1 cellular context compared by ENCODE assay signal in the genomic region with DNA sequence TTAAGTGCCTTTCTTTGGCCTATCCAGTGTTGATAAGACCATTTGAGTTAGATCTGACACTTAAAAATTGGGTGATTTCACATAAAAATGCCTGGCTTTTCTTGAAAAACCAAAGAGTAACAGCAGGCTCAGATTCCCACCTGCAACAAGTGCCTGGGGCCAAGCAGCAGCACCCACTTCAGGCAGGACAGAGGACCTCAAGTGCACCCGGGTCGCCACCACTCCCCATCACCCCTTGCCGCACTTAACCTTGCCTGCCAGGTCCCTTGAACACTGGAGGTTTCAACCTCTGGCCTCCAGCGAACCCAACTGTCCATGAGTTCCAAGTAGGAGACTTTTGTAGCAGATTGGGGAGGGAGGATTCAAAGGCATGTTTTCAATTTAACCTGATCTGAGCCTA.
TF ChIP-seq lines count a peak whose summit lies in the region.

No MANE protein-coding gene starts in this region.

TF ChIP-seq in GM23338, 12 proteins besides CTCF, POLR2A, EP300 and RAD21 (continued from another document):
- TF ChIP-seq, protein P1, sequence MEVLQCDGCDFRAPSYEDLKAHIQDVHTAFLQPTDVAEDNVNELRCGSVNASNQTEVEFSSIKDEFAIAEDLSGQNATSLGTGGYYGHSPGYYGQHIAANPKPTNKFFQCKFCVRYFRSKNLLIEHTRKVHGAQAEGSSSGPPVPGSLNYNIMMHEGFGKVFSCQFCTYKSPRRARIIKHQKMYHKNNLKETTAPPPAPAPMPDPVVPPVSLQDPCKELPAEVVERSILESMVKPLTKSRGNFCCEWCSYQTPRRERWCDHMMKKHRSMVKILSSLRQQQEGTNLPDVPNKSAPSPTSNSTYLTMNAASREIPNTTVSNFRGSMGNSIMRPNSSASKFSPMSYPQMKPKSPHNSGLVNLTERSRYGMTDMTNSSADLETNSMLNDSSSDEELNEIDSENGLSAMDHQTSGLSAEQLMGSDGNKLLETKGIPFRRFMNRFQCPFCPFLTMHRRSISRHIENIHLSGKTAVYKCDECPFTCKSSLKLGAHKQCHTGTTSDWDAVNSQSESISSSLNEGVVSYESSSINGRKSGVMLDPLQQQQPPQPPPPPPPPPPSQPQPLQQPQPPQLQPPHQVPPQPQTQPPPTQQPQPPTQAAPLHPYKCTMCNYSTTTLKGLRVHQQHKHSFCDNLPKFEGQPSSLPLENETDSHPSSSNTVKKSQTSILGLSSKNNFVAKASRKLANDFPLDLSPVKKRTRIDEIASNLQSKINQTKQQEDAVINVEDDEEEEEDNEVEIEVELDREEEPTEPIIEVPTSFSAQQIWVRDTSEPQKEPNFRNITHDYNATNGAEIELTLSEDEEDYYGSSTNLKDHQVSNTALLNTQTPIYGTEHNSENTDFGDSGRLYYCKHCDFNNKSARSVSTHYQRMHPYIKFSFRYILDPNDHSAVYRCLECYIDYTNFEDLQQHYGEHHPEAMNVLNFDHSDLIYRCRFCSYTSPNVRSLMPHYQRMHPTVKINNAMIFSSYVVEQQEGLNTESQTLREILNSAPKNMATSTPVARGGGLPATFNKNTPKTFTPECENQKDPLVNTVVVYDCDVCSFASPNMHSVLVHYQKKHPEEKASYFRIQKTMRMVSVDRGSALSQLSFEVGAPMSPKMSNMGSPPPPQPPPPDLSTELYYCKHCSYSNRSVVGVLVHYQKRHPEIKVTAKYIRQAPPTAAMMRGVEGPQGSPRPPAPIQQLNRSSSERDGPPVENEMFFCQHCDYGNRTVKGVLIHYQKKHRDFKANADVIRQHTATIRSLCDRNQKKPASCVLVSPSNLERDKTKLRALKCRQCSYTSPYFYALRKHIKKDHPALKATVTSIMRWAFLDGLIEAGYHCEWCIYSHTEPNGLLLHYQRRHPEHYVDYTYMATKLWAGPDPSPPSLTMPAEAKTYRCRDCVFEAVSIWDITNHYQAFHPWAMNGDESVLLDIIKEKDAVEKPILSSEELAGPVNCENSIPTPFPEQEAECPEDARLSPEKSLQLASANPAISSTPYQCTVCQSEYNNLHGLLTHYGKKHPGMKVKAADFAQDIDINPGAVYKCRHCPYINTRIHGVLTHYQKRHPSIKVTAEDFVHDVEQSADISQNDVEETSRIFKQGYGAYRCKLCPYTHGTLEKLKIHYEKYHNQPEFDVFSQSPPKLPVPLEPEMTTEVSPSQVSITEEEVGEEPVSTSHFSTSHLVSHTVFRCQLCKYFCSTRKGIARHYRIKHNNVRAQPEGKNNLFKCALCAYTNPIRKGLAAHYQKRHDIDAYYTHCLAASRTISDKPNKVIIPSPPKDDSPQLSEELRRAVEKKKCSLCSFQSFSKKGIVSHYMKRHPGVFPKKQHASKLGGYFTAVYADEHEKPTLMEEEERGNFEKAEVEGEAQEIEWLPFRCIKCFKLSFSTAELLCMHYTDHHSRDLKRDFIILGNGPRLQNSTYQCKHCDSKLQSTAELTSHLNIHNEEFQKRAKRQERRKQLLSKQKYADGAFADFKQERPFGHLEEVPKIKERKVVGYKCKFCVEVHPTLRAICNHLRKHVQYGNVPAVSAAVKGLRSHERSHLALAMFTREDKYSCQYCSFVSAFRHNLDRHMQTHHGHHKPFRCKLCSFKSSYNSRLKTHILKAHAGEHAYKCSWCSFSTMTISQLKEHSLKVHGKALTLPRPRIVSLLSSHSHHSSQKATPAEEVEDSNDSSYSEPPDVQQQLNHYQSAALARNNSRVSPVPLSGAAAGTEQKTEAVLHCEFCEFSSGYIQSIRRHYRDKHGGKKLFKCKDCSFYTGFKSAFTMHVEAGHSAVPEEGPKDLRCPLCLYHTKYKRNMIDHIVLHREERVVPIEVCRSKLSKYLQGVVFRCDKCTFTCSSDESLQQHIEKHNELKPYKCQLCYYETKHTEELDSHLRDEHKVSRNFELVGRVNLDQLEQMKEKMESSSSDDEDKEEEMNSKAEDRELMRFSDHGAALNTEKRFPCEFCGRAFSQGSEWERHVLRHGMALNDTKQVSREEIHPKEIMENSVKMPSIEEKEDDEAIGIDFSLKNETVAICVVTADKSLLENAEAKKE (CRISPR knock-in tag; IDR thresholded peaks at IDR 0.05): no peak
- TF ChIP-seq, protein P2, sequence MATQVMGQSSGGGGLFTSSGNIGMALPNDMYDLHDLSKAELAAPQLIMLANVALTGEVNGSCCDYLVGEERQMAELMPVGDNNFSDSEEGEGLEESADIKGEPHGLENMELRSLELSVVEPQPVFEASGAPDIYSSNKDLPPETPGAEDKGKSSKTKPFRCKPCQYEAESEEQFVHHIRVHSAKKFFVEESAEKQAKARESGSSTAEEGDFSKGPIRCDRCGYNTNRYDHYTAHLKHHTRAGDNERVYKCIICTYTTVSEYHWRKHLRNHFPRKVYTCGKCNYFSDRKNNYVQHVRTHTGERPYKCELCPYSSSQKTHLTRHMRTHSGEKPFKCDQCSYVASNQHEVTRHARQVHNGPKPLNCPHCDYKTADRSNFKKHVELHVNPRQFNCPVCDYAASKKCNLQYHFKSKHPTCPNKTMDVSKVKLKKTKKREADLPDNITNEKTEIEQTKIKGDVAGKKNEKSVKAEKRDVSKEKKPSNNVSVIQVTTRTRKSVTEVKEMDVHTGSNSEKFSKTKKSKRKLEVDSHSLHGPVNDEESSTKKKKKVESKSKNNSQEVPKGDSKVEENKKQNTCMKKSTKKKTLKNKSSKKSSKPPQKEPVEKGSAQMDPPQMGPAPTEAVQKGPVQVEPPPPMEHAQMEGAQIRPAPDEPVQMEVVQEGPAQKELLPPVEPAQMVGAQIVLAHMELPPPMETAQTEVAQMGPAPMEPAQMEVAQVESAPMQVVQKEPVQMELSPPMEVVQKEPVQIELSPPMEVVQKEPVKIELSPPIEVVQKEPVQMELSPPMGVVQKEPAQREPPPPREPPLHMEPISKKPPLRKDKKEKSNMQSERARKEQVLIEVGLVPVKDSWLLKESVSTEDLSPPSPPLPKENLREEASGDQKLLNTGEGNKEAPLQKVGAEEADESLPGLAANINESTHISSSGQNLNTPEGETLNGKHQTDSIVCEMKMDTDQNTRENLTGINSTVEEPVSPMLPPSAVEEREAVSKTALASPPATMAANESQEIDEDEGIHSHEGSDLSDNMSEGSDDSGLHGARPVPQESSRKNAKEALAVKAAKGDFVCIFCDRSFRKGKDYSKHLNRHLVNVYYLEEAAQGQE (IDR thresholded peaks at IDR 0.05; ENCODE audit: unreplicated experiment): no peak
- no peak for TF ChIP-seq POLR2AphosphoS5 (IDR thresholded peaks at IDR 0.05; ENCODE audit: low read depth)
